Comparison of ENCODE assay signal across 8 cellular contexts in the genomic region with DNA sequence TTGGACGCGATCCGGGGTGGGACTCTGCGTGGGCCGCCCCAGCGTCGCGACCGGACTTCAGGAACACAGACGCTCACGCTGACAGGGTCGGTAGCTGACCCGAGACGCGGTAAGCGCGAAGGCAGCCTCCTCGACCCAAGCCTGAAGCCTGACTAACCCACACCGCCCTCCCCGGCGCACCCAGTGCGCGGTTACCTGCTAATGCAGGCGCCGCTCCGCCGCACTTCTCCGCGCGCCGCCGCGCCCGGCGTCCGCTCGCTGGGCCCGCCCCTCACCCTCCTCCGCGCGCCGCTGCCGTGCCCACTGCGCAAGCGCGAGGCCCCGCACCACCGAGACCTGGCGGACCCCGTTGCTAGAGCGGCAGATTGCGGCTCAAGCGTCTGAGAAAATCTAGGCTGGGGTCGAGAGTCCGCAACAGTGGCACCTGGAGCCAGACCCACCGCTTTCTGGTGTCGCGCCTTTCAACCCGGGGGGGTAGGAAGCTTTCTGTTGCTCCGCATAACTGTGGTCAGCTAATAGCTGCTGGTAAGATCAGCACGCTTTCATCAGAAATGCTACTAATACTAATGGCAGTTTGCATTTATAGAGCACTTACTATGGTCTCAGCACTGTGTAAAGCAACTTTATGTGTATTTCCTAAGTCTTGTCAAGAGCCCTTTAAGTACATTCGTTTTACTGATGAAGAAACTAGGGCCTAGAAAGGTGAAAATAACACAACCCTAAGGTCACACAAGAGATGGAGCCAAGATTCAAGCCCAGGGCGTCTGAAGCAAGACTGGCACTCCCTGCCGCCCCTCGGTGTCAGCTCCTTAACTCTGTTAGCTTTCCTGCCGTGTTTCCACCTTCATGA. TPM values are rescaled to one million over a fixed set of nuclear protein-coding genes. Genes with fewer than 3 reads are reported as not detected.
DNase-seq lines count a peak whose midpoint lies in the region; ATAC-seq, FAIRE-seq and TF ChIP-seq lines count a peak whose summit lies in the region.

A gene with protein sequence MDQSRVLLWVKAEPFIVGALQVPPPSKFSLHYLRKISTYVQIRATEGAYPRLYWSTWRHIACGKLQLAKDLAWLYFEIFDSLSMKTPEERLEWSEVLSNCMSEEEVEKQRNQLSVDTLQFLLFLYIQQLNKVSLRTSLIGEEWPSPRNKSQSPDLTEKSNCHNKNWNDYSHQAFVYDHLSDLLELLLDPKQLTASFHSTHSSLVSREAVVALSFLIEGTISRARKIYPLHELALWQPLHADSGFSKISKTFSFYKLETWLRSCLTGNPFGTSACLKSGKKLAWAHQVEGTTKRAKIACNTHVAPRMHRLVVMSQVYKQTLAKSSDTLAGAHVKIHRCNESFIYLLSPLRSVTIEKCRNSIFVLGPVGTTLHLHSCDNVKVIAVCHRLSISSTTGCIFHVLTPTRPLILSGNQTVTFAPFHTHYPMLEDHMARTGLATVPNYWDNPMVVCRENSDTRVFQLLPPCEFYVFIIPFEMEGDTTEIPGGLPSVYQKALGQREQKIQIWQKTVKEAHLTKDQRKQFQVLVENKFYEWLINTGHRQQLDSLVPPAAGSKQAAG (minus strand): TSS at position 268 of the 850 bp plus-strand sequence. CDS start 3,010 bp downstream, outside the sequence.

- peaks cover 12% of the 10 kb centered on the region for H4K20me1 ChIP-seq in Loucy (ENCODE audit: insufficient read depth, low read length, poor library complexity, severe bottlenecking)

- H3K27me3 Mint-ChIP-seq in nephron (ENCODE audit: low read depth), result no peaks in the 10 kb centered on the region

- H3K4me3 Mint-ChIP-seq in nephron, result peak within 1 kb of the TSS; percentile 88 to 95 (median 89)

- H3K9me3 Mint-ChIP-seq in nephron, result no peaks in the 10 kb centered on the region

- H3K9me2 ChIP-seq in Loucy (replicated peaks; ENCODE audit: low read depth, low read length), result no peaks in the 10 kb centered on the region

- H3K4me2 ChIP-seq in Loucy (ENCODE audit: low read depth, low read length, poor library complexity, severe bottlenecking), result peak within 1 kb of the TSS; percentile 90

- H3K9ac ChIP-seq in Loucy (ENCODE audit: low read depth, low read length, poor library complexity, severe bottlenecking), result peak within 1 kb of the TSS; percentile 86

- H3K4me1 ChIP-seq in Loucy (ENCODE audit: insufficient read depth, low read length, poor library complexity, severe bottlenecking), result peaks cover 47% of the 10 kb centered on the region

- H3K4me1 Mint-ChIP-seq in nephron, result peaks cover 43% of the 10 kb centered on the region

- H3K4me3 ChIP-seq in Loucy (ENCODE audit: low read length, poor library complexity, severe bottlenecking) (peak within 1 kb of the TSS; percentile 89), fibroblast of the aortic adventitia (ENCODE audit: low read depth, low read length) (peak within 1 kb of the TSS; percentile 93)

- peak; percentile 66 for FAIRE-seq in H54 (lab: Jason Lieb, UNC)

- DNase-seq in ELF-1 (ENCODE audit: low read depth, low spot score) (peak; percentile 96), H54 (ENCODE audit: insufficient read length, low spot score) (peak; percentile 86), fibroblast of the aortic adventitia (ENCODE audit: low read depth) (peak; percentile 86)
- peak; percentile 98 for DNase-seq in activated effector memory CD4-positive, alpha-beta T cell treated with anti-CD3 and anti-CD28 coated beads, Interleukin-2, amount 50 U/mL, for 16 hours
- peak; percentile 96 for DNase-seq in stimulated activated naive CD8-positive, alpha-beta T cell treated with anti-CD3 and anti-CD28 coated beads, Interleukin-15, Interleukin-2, amounts not matched to agents 100 U/mL and 50 U/mL, for 24 hours

- ATAC-seq in stimulated activated naive CD8-positive, alpha-beta T cell treated with anti-CD3 and anti-CD28 coated beads, Interleukin-15, Interleukin-2, amounts not matched to agents 100 U/mL and 50 U/mL, for 24 hours, result peak; percentile 58

- TF ChIP-seq CTCF in Loucy (conservative IDR thresholded peaks at IDR 0.05; ENCODE audit: low read length) (no peak), fibroblast of the aortic adventitia (IDR thresholded peaks at IDR 0.05; ENCODE audit: insufficient read depth, low read length) (no peak), nephron (IDR thresholded peaks at IDR 0.05; ENCODE audit: unreplicated experiment in 3 of 3) (no peak)

- no peaks in the 10 kb centered on the region for H3K27me3 ChIP-seq in Loucy (ENCODE audit: insufficient read depth, low read length, poor library complexity, severe bottlenecking)

- H3K27ac Mint-ChIP-seq in nephron, result peak within 1 kb of the TSS; percentile 80 to 98 (median 90)

- H3K36me3 Mint-ChIP-seq in nephron (ENCODE audit: low read depth), result peaks cover 5% of the 10 kb centered on the region

- no peaks in the 10 kb centered on the region for H3K36me3 ChIP-seq in Loucy (ENCODE audit: insufficient read depth, low read length)

- peak within 1 kb of the TSS; percentile 98 for H2AFZ ChIP-seq in Loucy (ENCODE audit: low read length)

- H3F3A ChIP-seq in Loucy (ENCODE audit: low read depth), result no peaks in the 10 kb centered on the region

- H3K9me3 ChIP-seq in Loucy (ENCODE audit: insufficient read depth, low read depth, low read length), result no peaks in the 10 kb centered on the region

- peaks cover 55% of the 10 kb centered on the region for H3K79me2 ChIP-seq in Loucy (ENCODE audit: insufficient read depth, low read length)

- TF ChIP-seq POLR2A in H54 (IDR thresholded peaks at IDR 0.05; ENCODE audit: low read depth, low read length) (peak; percentile 96), Raji (IDR thresholded peaks at IDR 0.05; ENCODE audit: insufficient read depth, low read depth, low read length) (peak; percentile 99)

RNA-seq across cellular contexts. Expression of the gene that starts here (rescaled TPM):
- 2.9 and 17.5 TPM in 2 replicates for total RNA-seq in fibroblast of the aortic adventitia (ENCODE audit: low replicate concordance)

Comparison
In these comparisons a context has a peak if more than half of its experiments do, and no peak if none do; other contexts are left out.
1. Peak in every context shown above with its lines: DNase-seq, ATAC-seq and H3K4me3 ChIP-seq.